Comparison of ENCODE assay signal across 8 cellular contexts in the genomic region with DNA sequence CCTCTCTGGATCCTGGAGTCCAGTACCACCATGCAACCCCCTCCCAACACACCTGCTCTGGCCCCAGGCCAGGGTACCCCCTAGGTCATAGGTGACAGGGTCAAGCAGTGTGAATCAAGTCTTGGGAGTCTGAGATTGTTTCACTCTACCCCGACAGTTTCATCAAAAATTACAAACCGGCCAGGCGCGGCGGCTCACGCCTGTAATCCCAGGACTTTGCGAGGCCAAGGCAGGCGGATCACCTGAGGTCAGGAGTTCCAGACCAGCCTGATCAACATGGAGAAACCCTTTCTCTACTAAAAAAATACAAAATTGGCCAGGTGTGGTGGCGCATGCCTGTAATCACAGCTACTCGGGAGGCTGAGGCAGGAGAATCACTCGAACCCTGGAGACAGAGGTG. TPM values are rescaled to one million over a fixed set of nuclear protein-coding genes. Genes with fewer than 3 reads are reported as not detected.
DNase-seq lines count a peak whose midpoint lies in the region; ATAC-seq and TF ChIP-seq lines count a peak whose summit lies in the region.
"Not testable (repeated sequence)": the region's sequence is repeated elsewhere in the genome, so short reads cannot be mapped to it uniquely, and the experiment has no call there.
"Had no signal": no experiment of that assay in that cellular context is flagged by ENCODE, and none has a peak within 500 bp of the region (broad histone marks: within the 10 kb centered on the region; RNA-seq: fewer than 3 reads in every experiment).

No MANE protein-coding gene starts in this region.

- H3K4me1 ChIP-seq in GM23338 (ENCODE audit: insufficient read depth) = peaks cover 38% of the 10 kb centered on the region

- H3K9me2 ChIP-seq in GM23338 (ENCODE audit: insufficient read depth); neural cell (ENCODE audit: insufficient read depth, low read length): not testable (repeated sequence)

- not testable (repeated sequence) for H2AFZ ChIP-seq in GM23338; neural cell (ENCODE audit: low read depth, low read length)

- not testable (repeated sequence) for H3K36me3 Mint-ChIP-seq in GM23338 (ENCODE audit: low read depth); activated naive CD4-positive, alpha-beta T cell treated with anti-CD3 and anti-CD28 coated beads, Interleukin-2, amount 50 U/mL, for 24 hours

- not testable (repeated sequence) for H3K27me3 ChIP-seq in GM23338 (ENCODE audit: insufficient read depth); dorsolateral prefrontal cortex; neural cell (ENCODE audit: insufficient read depth, low read depth, low read length)

- H3K79me2 ChIP-seq in GM23338 (replicated peaks; ENCODE audit: insufficient read depth) (peaks cover 44% of the 10 kb centered on the region), neural cell (replicated peaks; ENCODE audit: insufficient read depth, low read length) (peaks cover 53% of the 10 kb centered on the region)

- H3K27ac ChIP-seq in GM23338 (ENCODE audit: low read depth) = 0 out of 2 replicates have a peak overlapping the region, but pooled peaks have one; percentile 9
- peak overlapping the region in 32 of 59 donors; percentile 10 to 99 (median 69) for H3K27ac ChIP-seq in dorsolateral prefrontal cortex
- not testable (repeated sequence) for H3K27ac ChIP-seq in neural cell (ENCODE audit: low read length)
- peak overlapping the region; percentile 22 for H3K27ac ChIP-seq in temporal lobe (ENCODE audit: low read depth, low read length)

- not testable (repeated sequence) for H3K27me3 Mint-ChIP-seq in GM23338 (ENCODE audit: insufficient read depth, low read depth, poor library complexity); activated naive CD4-positive, alpha-beta T cell treated with anti-CD3 and anti-CD28 coated beads, Interleukin-2, amount 50 U/mL, for 24 hours

- not testable (repeated sequence) for H3F3A ChIP-seq in GM23338 (replicated peaks; ENCODE audit: low read depth); neural cell (ENCODE audit: insufficient read depth, low read length, poor library complexity, severe bottlenecking)

- H3K4me1 Mint-ChIP-seq in GM23338 = peaks cover 71% of the 10 kb centered on the region
- peaks cover 54% of the 10 kb centered on the region for H3K4me1 Mint-ChIP-seq in activated naive CD4-positive, alpha-beta T cell treated with anti-CD3 and anti-CD28 coated beads, Interleukin-2, amount 50 U/mL, for 24 hours

- not testable (repeated sequence) for TF ChIP-seq EP300 in neural cell (conservative IDR thresholded peaks at IDR 0.05; ENCODE audit: poor library complexity, severe bottlenecking)

- not testable (repeated sequence) for DNase-seq in GM23338 (ENCODE audit: low spot score); dorsolateral prefrontal cortex

- peak overlapping the region; percentile 6; the same call in 1 of the 3 replicates for H3K4me3 Mint-ChIP-seq in GM23338
- not testable (repeated sequence) for H3K4me3 Mint-ChIP-seq in activated naive CD4-positive, alpha-beta T cell treated with anti-CD3 and anti-CD28 coated beads, Interleukin-2, amount 50 U/mL, for 24 hours

- H3K27ac Mint-ChIP-seq in GM23338 = not testable (repeated sequence)
- H3K27ac Mint-ChIP-seq in activated naive CD4-positive, alpha-beta T cell treated with anti-CD3 and anti-CD28 coated beads, Interleukin-2, amount 50 U/mL, for 24 hours = peak overlapping the region; percentile 35

- not testable (repeated sequence) for H3K4me3 ChIP-seq in GM23338
- H3K4me3 ChIP-seq in dorsolateral prefrontal cortex = peak overlapping the region in 42 of 59 donors; percentile 6 to 100 (median 98)
- H3K4me3 ChIP-seq in neural cell (ENCODE audit: low read length) = peak overlapping the region; percentile 99

- intact Hi-C loops in dorsolateral prefrontal cortex (cut with DNase I) = loop anchor here in 1 of 2 donors (5.0 kb wide), 1 partner anchor 67 kb away; a partner anchor contains a TSS

- peak overlapping the region; percentile 98; the same call in 1 of the 2 replicates for H3K4me2 ChIP-seq in GM23338
- not testable (repeated sequence) for H3K4me2 ChIP-seq in neural cell (ENCODE audit: low read length)

- H4K20me1 ChIP-seq in GM23338 (replicated peaks; ENCODE audit: insufficient read depth) = peaks cover 17% of the 10 kb centered on the region
- H4K20me1 ChIP-seq in neural cell (ENCODE audit: insufficient read depth) = not testable (repeated sequence)

- H3K36me3 ChIP-seq in GM23338 (ENCODE audit: insufficient read depth); neural cell (ENCODE audit: insufficient read depth, low read length): not testable (repeated sequence)

- not testable (repeated sequence) for H3K9me3 Mint-ChIP-seq in GM23338; activated naive CD4-positive, alpha-beta T cell treated with anti-CD3 and anti-CD28 coated beads, Interleukin-2, amount 50 U/mL, for 24 hours

- TF ChIP-seq CTCF in GM23338 (conservative IDR thresholded peaks at IDR 0.05; ENCODE audit: low read depth in 2 of 2); dorsolateral prefrontal cortex (IDR thresholded peaks at IDR 0.05 in 54 of 56, conservative IDR thresholded peaks at IDR 0.05 in 2 of 56; ENCODE audit: low read depth in 1 of 56, partially characterized antibody in 56 of 56); neural cell (IDR thresholded peaks at IDR 0.05; ENCODE audit: poor library complexity, severe bottlenecking): not testable (repeated sequence)

- not testable (repeated sequence) for TF ChIP-seq RAD21 in neural cell (conservative IDR thresholded peaks at IDR 0.05)

- H3K9ac ChIP-seq in neural cell (ENCODE audit: low read length) = not testable (repeated sequence)

- H3K9me3 ChIP-seq in neural cell (ENCODE audit: low read length) = not testable (repeated sequence)

- ATAC-seq in GM23338 = not testable (repeated sequence)

RNA-seq across cellular contexts. Expression of a gene that starts 3.2 kb away (rescaled TPM):
- 71.1 and 86.9 TPM in 2 replicates for total RNA-seq in GM23338 (2014; rRNA removed; shearing (Covaris generic))
- polyA plus RNA-seq in GM23338 (2016; fragmentation: Nextera tagmentation; extraction: Ambion mirVana) (16.9 TPM in 2 replicates), neural cell (93.0 and 97.8 TPM in 2 replicates)
- total RNA-seq in dorsolateral prefrontal cortex (100 to 1,000 TPM in 88 of 120 experiments, 10 to 100 TPM in 32; 70.3 to 155 (median 110) TPM), temporal lobe (60.2 TPM)
- polyA minus RNA-seq in neural cell = 90.8 and 111 TPM in 2 replicates

RNA-seq across cellular contexts. Expression of a gene that starts 21.4 kb away (rescaled TPM):
- 17.0 and 19.0 TPM in 2 replicates for total RNA-seq in GM23338 (2014; rRNA removed; shearing (Covaris generic))
- 9.3 TPM in 2 replicates for polyA plus RNA-seq in GM23338 (2016; fragmentation: Nextera tagmentation; extraction: Ambion mirVana)
- 1 to 10 TPM in 35 of 120 experiments, under 1 TPM in 74, not detected in 11; 0.19 to 2.8 (median 0.78) TPM for total RNA-seq in dorsolateral prefrontal cortex
- 1.3 TPM in 2 replicates for polyA plus RNA-seq in neural cell
- polyA minus RNA-seq in neural cell = 1.5 and 1.7 TPM in 2 replicates
- total RNA-seq in temporal lobe = 0.74 TPM

RNA-seq across cellular contexts. Expression of a gene that starts 49.7 kb away (rescaled TPM):
- 110 and 112 TPM in 2 replicates for total RNA-seq in GM23338 (2014; rRNA removed; shearing (Covaris generic))
- polyA plus RNA-seq in GM23338 (2016; fragmentation: Nextera tagmentation; extraction: Ambion mirVana) (143 and 154 TPM in 2 replicates), neural cell (10.8 and 16.7 TPM in 2 replicates)
- total RNA-seq in dorsolateral prefrontal cortex (10 to 100 TPM; 29.8 to 60.2 (median 41.8) TPM), temporal lobe (11.3 TPM)
- 19.3 and 22.2 TPM in 2 replicates for polyA minus RNA-seq in neural cell

RNA-seq across cellular contexts. Expression of a gene that starts 50.2 kb away (rescaled TPM):
- total RNA-seq in GM23338 (2014; rRNA removed; shearing (Covaris generic)) = not detected in 2 replicates
- polyA plus RNA-seq in GM23338 (2016; fragmentation: Nextera tagmentation; extraction: Ambion mirVana) (0.21 and 0.47 TPM in 2 replicates), neural cell (not detected in 2 replicates)
- total RNA-seq in dorsolateral prefrontal cortex (1 to 10 TPM in 26 of 120 experiments, under 1 TPM in 78, not detected in 16; 0.23 to 3.2 (median 0.64) TPM), temporal lobe (not detected)
- polyA minus RNA-seq in neural cell = not detected in 2 replicates
- total RNA-seq: CD8-positive, alpha-beta T cell; G401; SJCRH30 had no signal

RNA-seq across cellular contexts. Expression of a gene that starts 53.8 kb away (rescaled TPM):
- total RNA-seq in GM23338 (2014; rRNA removed; shearing (Covaris generic)) = 64.4 and 72.7 TPM in 2 replicates
- 226 and 241 TPM in 2 replicates for polyA plus RNA-seq in GM23338 (2016; fragmentation: Nextera tagmentation; extraction: Ambion mirVana)
- 10 to 100 TPM; 27.5 to 55.0 (median 39.7) TPM for total RNA-seq in dorsolateral prefrontal cortex
- 9.6 and 12.0 TPM in 2 replicates for polyA plus RNA-seq in neural cell
- polyA minus RNA-seq in neural cell = 25.2 and 26.8 TPM in 2 replicates
- total RNA-seq in temporal lobe = 11.6 TPM
